Comparison of ENCODE assay signal across 10 cellular contexts in genomic region chr15:51735211-51735610, GRCh38. TPM values are rescaled to one million over a fixed set of nuclear protein-coding genes. Genes with fewer than 3 reads are reported as not detected.
A peak's percentile ranks its signal among the peaks of the same experiment; 100 is the strongest.
DNase-seq lines count a peak whose midpoint lies in the region; ATAC-seq, FAIRE-seq and TF ChIP-seq lines count a peak whose summit lies in the region.
"Had no signal": no experiment of that assay in that cellular context is flagged by ENCODE, and none has a peak within 500 bp of the region (broad histone marks: within the 10 kb centered on the region; RNA-seq: fewer than 3 reads in every experiment).

No MANE protein-coding gene starts in this region.

- FAIRE-seq in H54 (lab: Jason Lieb, UNC) = no peak

- H3K4me1 Mint-ChIP-seq in brain = peaks cover 27% of the 10 kb centered on the region
- H3K4me1 Mint-ChIP-seq in stimulated activated memory B cell treated with anti-CD40 and anti-IgM and Interleukin-4, amounts not matched to agents 10 μg/mL and 1 μg/mL and 100 μg/mL, for 72 hours = peaks cover 81% of the 10 kb centered on the region

- no peaks in the 10 kb centered on the region for H3K36me3 Mint-ChIP-seq in brain
- H3K36me3 Mint-ChIP-seq in stimulated activated memory B cell treated with anti-CD40 and anti-IgM and Interleukin-4, amounts not matched to agents 10 μg/mL and 1 μg/mL and 100 μg/mL, for 72 hours = peaks cover 17% of the 10 kb centered on the region

- H3K9me3 Mint-ChIP-seq in brain = no peaks in the 10 kb centered on the region
- H3K9me3 Mint-ChIP-seq in stimulated activated memory B cell treated with anti-CD40 and anti-IgM and Interleukin-4, amounts not matched to agents 10 μg/mL and 1 μg/mL and 100 μg/mL, for 72 hours = no peaks in the 10 kb centered on the region

- no peak for DNase-seq in activated CD4-positive, CD25-positive, alpha-beta regulatory T cell treated with anti-CD3 and anti-CD28 coated beads, Interleukin-2, amount 50 U/mL, for 72 hours
- DNase-seq in NCI-H774 (lab: John Stamatoyannopoulos, UW) (no peak), H54 (ENCODE audit: insufficient read length, low spot score) (no peak)
- DNase-seq: hippocampal formation, NCI-H187 treated with DMSO at 0.1 percent for 48 hours had no signal

- H3K27ac ChIP-seq in KOPT-K1 (ENCODE audit: low read depth, low read length, poor library complexity, severe bottlenecking) = peak overlapping the region; percentile 49

- peaks cover 10% of the 10 kb centered on the region for H3K27me3 Mint-ChIP-seq in brain
- no peaks in the 10 kb centered on the region for H3K27me3 Mint-ChIP-seq in stimulated activated memory B cell treated with anti-CD40 and anti-IgM and Interleukin-4, amounts not matched to agents 10 μg/mL and 1 μg/mL and 100 μg/mL, for 72 hours

- H3K36me3 ChIP-seq in KOPT-K1 (ENCODE audit: insufficient read depth, low read length) = 0 out of 2 replicates have a peak, but pooled peaks cover 3% of the 10 kb centered on the region

- TF ChIP-seq POLR2A in H54 (IDR thresholded peaks at IDR 0.05; ENCODE audit: low read depth, low read length) = no peak

- H3K9me3 ChIP-seq in KOPT-K1 (ENCODE audit: insufficient read depth, low read length, poor library complexity, severe bottlenecking) = no peaks in the 10 kb centered on the region

- TF ChIP-seq CTCF in brain (conservative IDR thresholded peaks at IDR 0.05) = no peak

- peak overlapping the region in 3 of 5 experiments; percentile 23 to 90 (median 83) for H3K4me3 Mint-ChIP-seq in brain
- H3K4me3 Mint-ChIP-seq in stimulated activated memory B cell treated with anti-CD40 and anti-IgM and Interleukin-4, amounts not matched to agents 10 μg/mL and 1 μg/mL and 100 μg/mL, for 72 hours = peak overlapping the region; percentile 78

- peak; percentile 6 to 9 for ATAC-seq in activated CD4-positive, CD25-positive, alpha-beta regulatory T cell treated with anti-CD3 and anti-CD28 coated beads, Interleukin-2, amount 50 U/mL, for 24 hours
- no peak for ATAC-seq in stimulated activated memory B cell treated with anti-CD40 and anti-IgM and Interleukin-4, amounts not matched to agents 10 μg/mL and 1 μg/mL and 100 μg/mL, for 72 hours
- no peak for ATAC-seq in GM18870 (IDR thresholded peaks at IDR 0.05; ENCODE audit: unreplicated experiment)

- H3K27ac Mint-ChIP-seq in brain = peak overlapping the region in 2 of 5 experiments; percentile 43 to 89
- H3K27ac Mint-ChIP-seq in stimulated activated memory B cell treated with anti-CD40 and anti-IgM and Interleukin-4, amounts not matched to agents 10 μg/mL and 1 μg/mL and 100 μg/mL, for 72 hours = peak overlapping the region; percentile 80

RNA-seq across cellular contexts. Expression of gene LYSMD2, which starts 2.2 kb away (rescaled TPM):
- 20.4 TPM for polyA plus RNA-seq in brain (ENCODE audit: insufficient read depth, low read depth, low replicate concordance)

RNA-seq across cellular contexts. Expression of gene TMOD2, which starts 16.2 kb away (rescaled TPM):
- 14.9 TPM for polyA plus RNA-seq in brain (ENCODE audit: insufficient read depth, low read depth, low replicate concordance)

RNA-seq across cellular contexts. Expression of gene SCG3, which starts 53.9 kb away (rescaled TPM):
- polyA plus RNA-seq in brain (ENCODE audit: insufficient read depth, low read depth, low replicate concordance) = 144 TPM

Comparison
In these comparisons a context has a peak if more than half of its experiments do, and no peak if none do; other contexts are left out.
1. ATAC-seq: peak in activated CD4-positive, CD25-positive, alpha-beta regulatory T cell treated with anti-CD3 and anti-CD28 coated beads, Interleukin-2, amount 50 U/mL, for 24 hours (2 of 2); none in stimulated activated memory B cell treated with anti-CD40 and anti-IgM and Interleukin-4, amounts not matched to agents 10 μg/mL and 1 μg/mL and 100 μg/mL, for 72 hours (single experiment) and GM18870 (single experiment).